1 cellular context compared by ENCODE assay signal in the genomic region with DNA sequence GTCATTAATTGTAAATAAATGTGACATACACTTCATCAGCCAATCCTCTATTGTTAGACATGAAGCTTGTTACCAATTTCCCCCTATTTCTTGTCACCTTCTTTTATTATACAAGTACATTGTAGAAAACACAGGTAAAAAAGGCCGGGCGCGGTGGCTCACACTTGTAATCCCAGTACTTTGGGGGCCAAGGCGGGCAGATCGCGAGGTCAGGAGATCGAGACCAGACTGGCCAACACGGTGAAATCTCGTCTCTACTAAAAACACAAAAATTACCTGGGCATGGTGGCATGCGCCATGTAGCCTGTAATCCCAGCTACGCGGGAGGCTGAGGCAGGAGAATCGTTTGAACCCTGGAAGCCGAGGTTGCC.
TF ChIP-seq lines count a peak whose summit lies in the region.

No MANE protein-coding gene starts in this region.

TF ChIP-seq in GM12878, 131 proteins besides CTCF, POLR2A, EP300 and RAD21 (continued from another document):
- TF ChIP-seq, protein P1, sequence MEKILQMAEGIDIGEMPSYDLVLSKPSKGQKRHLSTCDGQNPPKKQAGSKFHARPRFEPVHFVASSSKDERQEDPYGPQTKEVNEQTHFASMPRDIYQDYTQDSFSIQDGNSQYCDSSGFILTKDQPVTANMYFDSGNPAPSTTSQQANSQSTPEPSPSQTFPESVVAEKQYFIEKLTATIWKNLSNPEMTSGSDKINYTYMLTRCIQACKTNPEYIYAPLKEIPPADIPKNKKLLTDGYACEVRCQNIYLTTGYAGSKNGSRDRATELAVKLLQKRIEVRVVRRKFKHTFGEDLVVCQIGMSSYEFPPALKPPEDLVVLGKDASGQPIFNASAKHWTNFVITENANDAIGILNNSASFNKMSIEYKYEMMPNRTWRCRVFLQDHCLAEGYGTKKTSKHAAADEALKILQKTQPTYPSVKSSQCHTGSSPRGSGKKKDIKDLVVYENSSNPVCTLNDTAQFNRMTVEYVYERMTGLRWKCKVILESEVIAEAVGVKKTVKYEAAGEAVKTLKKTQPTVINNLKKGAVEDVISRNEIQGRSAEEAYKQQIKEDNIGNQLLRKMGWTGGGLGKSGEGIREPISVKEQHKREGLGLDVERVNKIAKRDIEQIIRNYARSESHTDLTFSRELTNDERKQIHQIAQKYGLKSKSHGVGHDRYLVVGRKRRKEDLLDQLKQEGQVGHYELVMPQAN (conservative IDR thresholded peaks at IDR 0.05): no peak
- no peak for TF ChIP-seq SIN3A (IDR thresholded peaks at IDR 0.05; ENCODE audit: low read depth, low read length)
- TF ChIP-seq NRF1 (conservative IDR thresholded peaks at IDR 0.05; ENCODE audit: low read depth, low read length): no peak
